Comparison of ENCODE assay signal across 1 cellular context in the genomic region with DNA sequence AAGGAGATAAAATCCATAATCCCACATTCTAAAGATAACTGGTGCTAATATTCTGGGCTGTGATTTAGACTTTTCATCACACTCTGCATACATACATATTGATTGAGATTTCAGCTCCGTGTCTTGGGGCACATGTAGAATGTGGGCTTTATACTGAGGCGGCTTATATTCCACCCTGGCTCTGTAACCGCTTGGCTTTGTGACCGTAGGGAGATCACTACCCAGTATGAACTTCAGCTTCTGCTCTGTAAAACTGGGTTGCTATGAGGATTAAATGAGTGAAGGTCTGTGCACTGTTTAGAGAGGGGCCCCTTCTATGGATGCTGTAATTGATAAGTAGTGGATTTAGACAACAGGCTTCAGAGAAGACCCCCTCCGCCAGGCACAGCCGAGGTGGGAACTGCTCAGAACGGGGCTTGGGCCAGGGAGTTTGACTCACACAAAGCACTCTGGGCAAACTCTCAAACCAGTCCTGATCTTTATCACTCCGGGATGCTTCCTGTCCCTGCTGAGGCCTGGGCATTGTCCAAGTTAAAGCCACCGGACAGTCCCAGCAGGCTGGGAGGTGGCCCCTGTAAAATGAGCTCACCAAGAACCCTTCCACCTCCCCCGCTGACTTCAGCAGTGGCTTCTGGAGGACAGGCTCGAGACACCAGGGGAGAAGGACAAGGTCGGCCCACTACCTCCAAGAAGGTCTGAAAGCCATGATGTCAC.
TF ChIP-seq lines count a peak whose summit lies in the region.

No MANE protein-coding gene starts in this region.

TF ChIP-seq in GM23338, 12 proteins besides CTCF, POLR2A, EP300 and RAD21:
- TF ChIP-seq EZH2phosphoT487 (IDR thresholded peaks at IDR 0.05; ENCODE audit: unreplicated experiment) (no peak), NANOG (IDR thresholded peaks at IDR 0.05; ENCODE audit: borderline replicate concordance) (no peak), STAT1 (IDR thresholded peaks at IDR 0.05; ENCODE audit: unreplicated experiment) (no peak), ZNF114 (CRISPR knock-in tag; IDR thresholded peaks at IDR 0.05) (no peak), EZH2 (IDR thresholded peaks at IDR 0.05; ENCODE audit: low read depth, unreplicated experiment) (no peak), JUNB (IDR thresholded peaks at IDR 0.05; ENCODE audit: unreplicated experiment) (no peak)
- TF ChIP-seq, protein P1, sequence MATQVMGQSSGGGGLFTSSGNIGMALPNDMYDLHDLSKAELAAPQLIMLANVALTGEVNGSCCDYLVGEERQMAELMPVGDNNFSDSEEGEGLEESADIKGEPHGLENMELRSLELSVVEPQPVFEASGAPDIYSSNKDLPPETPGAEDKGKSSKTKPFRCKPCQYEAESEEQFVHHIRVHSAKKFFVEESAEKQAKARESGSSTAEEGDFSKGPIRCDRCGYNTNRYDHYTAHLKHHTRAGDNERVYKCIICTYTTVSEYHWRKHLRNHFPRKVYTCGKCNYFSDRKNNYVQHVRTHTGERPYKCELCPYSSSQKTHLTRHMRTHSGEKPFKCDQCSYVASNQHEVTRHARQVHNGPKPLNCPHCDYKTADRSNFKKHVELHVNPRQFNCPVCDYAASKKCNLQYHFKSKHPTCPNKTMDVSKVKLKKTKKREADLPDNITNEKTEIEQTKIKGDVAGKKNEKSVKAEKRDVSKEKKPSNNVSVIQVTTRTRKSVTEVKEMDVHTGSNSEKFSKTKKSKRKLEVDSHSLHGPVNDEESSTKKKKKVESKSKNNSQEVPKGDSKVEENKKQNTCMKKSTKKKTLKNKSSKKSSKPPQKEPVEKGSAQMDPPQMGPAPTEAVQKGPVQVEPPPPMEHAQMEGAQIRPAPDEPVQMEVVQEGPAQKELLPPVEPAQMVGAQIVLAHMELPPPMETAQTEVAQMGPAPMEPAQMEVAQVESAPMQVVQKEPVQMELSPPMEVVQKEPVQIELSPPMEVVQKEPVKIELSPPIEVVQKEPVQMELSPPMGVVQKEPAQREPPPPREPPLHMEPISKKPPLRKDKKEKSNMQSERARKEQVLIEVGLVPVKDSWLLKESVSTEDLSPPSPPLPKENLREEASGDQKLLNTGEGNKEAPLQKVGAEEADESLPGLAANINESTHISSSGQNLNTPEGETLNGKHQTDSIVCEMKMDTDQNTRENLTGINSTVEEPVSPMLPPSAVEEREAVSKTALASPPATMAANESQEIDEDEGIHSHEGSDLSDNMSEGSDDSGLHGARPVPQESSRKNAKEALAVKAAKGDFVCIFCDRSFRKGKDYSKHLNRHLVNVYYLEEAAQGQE (IDR thresholded peaks at IDR 0.05; ENCODE audit: unreplicated experiment): no peak
- TF ChIP-seq, protein P2, sequence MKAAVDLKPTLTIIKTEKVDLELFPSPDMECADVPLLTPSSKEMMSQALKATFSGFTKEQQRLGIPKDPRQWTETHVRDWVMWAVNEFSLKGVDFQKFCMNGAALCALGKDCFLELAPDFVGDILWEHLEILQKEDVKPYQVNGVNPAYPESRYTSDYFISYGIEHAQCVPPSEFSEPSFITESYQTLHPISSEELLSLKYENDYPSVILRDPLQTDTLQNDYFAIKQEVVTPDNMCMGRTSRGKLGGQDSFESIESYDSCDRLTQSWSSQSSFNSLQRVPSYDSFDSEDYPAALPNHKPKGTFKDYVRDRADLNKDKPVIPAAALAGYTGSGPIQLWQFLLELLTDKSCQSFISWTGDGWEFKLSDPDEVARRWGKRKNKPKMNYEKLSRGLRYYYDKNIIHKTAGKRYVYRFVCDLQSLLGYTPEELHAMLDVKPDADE (IDR thresholded peaks at IDR 0.05): no peak
